In genomic region chr18:8176554-8176953, GRCh38 we compare ENCODE assay signal across 1 cellular context.
TF ChIP-seq lines count a peak whose summit lies in the region.

No MANE protein-coding gene starts in this region.

TF ChIP-seq in liver, 16 proteins besides CTCF, POLR2A, EP300 and RAD21 (continued from another document):
- TF ChIP-seq, protein P1, sequence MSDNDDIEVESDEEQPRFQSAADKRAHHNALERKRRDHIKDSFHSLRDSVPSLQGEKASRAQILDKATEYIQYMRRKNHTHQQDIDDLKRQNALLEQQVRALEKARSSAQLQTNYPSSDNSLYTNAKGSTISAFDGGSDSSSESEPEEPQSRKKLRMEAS (IDR thresholded peaks at IDR 0.05) = no peak
- TF ChIP-seq NR2F2 (IDR thresholded peaks at IDR 0.05) = peak; percentile 89
- TF ChIP-seq EGR1 (IDR thresholded peaks at IDR 0.05; ENCODE audit: low read depth in 2 of 2) = no peak
- TF ChIP-seq TAF1 (conservative IDR thresholded peaks at IDR 0.05) = no peak
- TF ChIP-seq JUND (IDR thresholded peaks at IDR 0.05) = no peak
- peak; percentile 43 to 67 for TF ChIP-seq RXRA (IDR thresholded peaks at IDR 0.05)
- peak in 1 of 2 donors; percentile 6 for TF ChIP-seq HNF4A (conservative IDR thresholded peaks at IDR 0.05)
